In the genomic region with DNA sequence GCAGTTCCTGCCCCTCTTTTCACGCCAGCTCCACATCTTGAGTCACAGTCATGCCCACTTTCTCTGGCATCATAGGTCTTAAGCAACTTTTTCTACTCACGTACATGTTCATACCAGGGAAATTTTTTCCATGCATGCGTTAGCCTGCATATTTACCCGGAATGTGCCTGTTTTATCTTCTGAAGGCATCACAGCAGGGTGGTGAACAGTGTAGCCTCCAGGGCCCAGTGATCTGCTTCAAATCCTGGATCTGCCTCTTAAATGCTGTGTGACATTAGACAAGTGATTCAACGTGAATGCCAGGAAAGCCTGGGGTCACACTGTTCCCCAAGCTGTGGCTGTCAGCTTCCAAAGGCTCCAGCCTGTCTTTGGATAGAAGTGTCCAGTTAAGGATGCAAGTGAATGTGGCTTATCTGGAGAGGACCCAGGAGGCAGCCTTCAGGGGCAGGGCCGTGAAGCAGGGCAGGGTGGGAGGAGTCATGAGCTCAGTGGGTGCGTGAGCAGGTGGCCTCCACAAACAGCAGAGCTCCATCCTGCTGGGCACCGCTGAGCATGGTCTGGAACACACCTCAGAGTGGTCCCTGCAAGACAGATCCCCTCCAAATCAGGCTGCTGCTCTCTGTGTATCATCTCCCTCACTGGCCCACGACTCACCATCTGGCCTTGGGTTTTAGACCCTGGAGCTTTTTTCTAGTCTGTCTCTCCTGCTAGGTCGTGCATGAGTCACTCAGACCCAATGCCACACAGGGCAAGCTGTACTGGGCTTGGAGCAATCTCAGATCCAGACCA, we compare ENCODE assay signal across 10 cellular contexts. TPM values are rescaled to one million over a fixed set of nuclear protein-coding genes. Genes with fewer than 3 reads are reported as not detected.
DNase-seq lines count a peak whose midpoint lies in the region; ATAC-seq, FAIRE-seq and TF ChIP-seq lines count a peak whose summit lies in the region.
"Had no signal": no experiment of that assay in that cellular context is flagged by ENCODE, and none has a peak within 500 bp of the region (broad histone marks: within the 10 kb centered on the region; RNA-seq: fewer than 3 reads in every experiment).

No MANE protein-coding gene starts in this region.

- no peak overlapping the region for H3K4me3 Mint-ChIP-seq in CD8-positive, alpha-beta T cell
- H3K4me3 Mint-ChIP-seq: activated CD8-positive, alpha-beta T cell treated with anti-CD3 and anti-CD28 coated beads, Interleukin-2, amount 10 ng/mL, durations not matched to agents 7 days and 5 days had no signal

- H3K27me3 Mint-ChIP-seq in CD8-positive, alpha-beta T cell (ENCODE audit: low read depth) = no peaks in the 10 kb centered on the region

- no peak overlapping the region for H3K9ac ChIP-seq in SK-N-SH

- H4K20me1 ChIP-seq in SK-N-SH (ENCODE audit: insufficient read depth) = no peaks in the 10 kb centered on the region

- H3K4me2 ChIP-seq in SK-N-SH = 0 out of 2 replicates have a peak overlapping the region, but pooled peaks have one; percentile 7

- POLR2A ChIA-PET in AG04449 (lab: Yijun Ruan, JAX) = interaction anchor here (0.8 kb wide), 1 partner anchor 698 kb away, joined by 4 read pairs; no protein-coding TSS in a partner anchor
- POLR2A ChIA-PET in SK-N-SH (lab: Yijun Ruan, JAX) = no interaction called here
- POLR2A ChIA-PET in CD8-positive, alpha-beta T cell (lab: Charles Lee) = no interaction called here

- H3K4me1 ChIP-seq in SK-N-SH (ENCODE audit: control insufficient read depth in 1 of 2, insufficient read depth in 2 of 2, low read depth in 1 of 2, low read length in 1 of 2) (no peaks in the 10 kb centered on the region; a peak in 1 of 4 replicates), foreskin keratinocyte (no peaks in the 10 kb centered on the region)
- H3K4me1 ChIP-seq in CD8-positive, alpha-beta T cell (ENCODE audit: insufficient read depth, low read length) = no peaks in the 10 kb centered on the region

- H3K27ac Mint-ChIP-seq in CD8-positive, alpha-beta T cell = no peak overlapping the region
- H3K27ac Mint-ChIP-seq: activated CD8-positive, alpha-beta T cell treated with anti-CD3 and anti-CD28 coated beads, Interleukin-2, amount 10 ng/mL, durations not matched to agents 7 days and 5 days had no signal

- TF ChIP-seq EP300 in SK-N-SH (IDR thresholded peaks at IDR 0.05; ENCODE audit: borderline replicate concordance in 1 of 2, low read depth in 1 of 2, low read length in 1 of 2) = no peak

- TF ChIP-seq CTCF in AG04449 (IDR thresholded peaks at IDR 0.05; ENCODE audit: insufficient read depth, low read length, missing control alignments) (no peak), SK-N-SH (IDR thresholded peaks at IDR 0.05) (no peak), foreskin keratinocyte (conservative IDR thresholded peaks at IDR 0.05) (no peak)
- TF ChIP-seq CTCF in CD8-positive, alpha-beta T cell (IDR thresholded peaks at IDR 0.05) = no peak

- H3K27me3 ChIP-seq in SK-N-SH (ENCODE audit: insufficient read depth) = peaks cover 18% of the 10 kb centered on the region; the same call in 1 of the 2 replicates
- H3K27me3 ChIP-seq in foreskin keratinocyte = no peaks in the 10 kb centered on the region
- H3K27me3 ChIP-seq in CD8-positive, alpha-beta T cell (ENCODE audit: insufficient read depth, low read length) = no peaks in the 10 kb centered on the region

- H3K4me3 ChIP-seq in AG04449 (ENCODE audit: low read depth, low read length) (no peak overlapping the region), SK-N-SH (ENCODE audit: low read depth in 2 of 2, low read length in 1 of 2) (no peak overlapping the region)
- H3K4me3 ChIP-seq in CD8-positive, alpha-beta T cell (ENCODE audit: low read depth, low read length) = no peak overlapping the region

- CTCF ChIA-PET in AG04449 (lab: Yijun Ruan, JAX) = no interaction called here
- CTCF ChIA-PET in SK-N-SH (lab: Yijun Ruan, JAX) = interaction anchor here (1.1 kb wide), 1 partner anchor 141 kb away, joined by 4 read pairs; no protein-coding TSS in a partner anchor
- CTCF ChIA-PET in CD8-positive, alpha-beta T cell (lab: Charles Lee) = no interaction called here

- H3K4me1 Mint-ChIP-seq in CD8-positive, alpha-beta T cell (ENCODE audit: low read depth) = no peaks in the 10 kb centered on the region

- TF ChIP-seq POLR2A in H54 (IDR thresholded peaks at IDR 0.05; ENCODE audit: low read depth, low read length) = no peak

- H3F3A ChIP-seq in SK-N-SH (replicated peaks; ENCODE audit: insufficient read depth) = no peaks in the 10 kb centered on the region

- intact Hi-C loops in CD8-positive, alpha-beta T cell (cut with DNase I, micrococcal nuclease) = no loop called here

- H3K9me3 Mint-ChIP-seq in CD8-positive, alpha-beta T cell = no peaks in the 10 kb centered on the region

- ATAC-seq in foreskin keratinocyte (peak; percentile 63), GM21390 (IDR thresholded peaks at IDR 0.05; ENCODE audit: unreplicated experiment) (no peak)
- no peak for ATAC-seq in CD8-positive, alpha-beta T cell
- ATAC-seq: activated CD8-positive, alpha-beta T cell treated with anti-CD3 and anti-CD28 coated beads, Interleukin-2, amount 10 ng/mL, durations not matched to agents 7 days and 5 days had no signal

- H3K27ac ChIP-seq in SK-N-SH (ENCODE audit: low read depth in 2 of 2, low read length in 1 of 2) (no peak overlapping the region), foreskin keratinocyte (peak overlapping the region; percentile 37)
- no peak overlapping the region for H3K27ac ChIP-seq in CD8-positive, alpha-beta T cell (ENCODE audit: low read depth, low read length)

- no peak for TF ChIP-seq RAD21 in SK-N-SH (IDR thresholded peaks at IDR 0.05; ENCODE audit: low read length)

- no peaks in the 10 kb centered on the region for H3K9me3 ChIP-seq in SK-N-SH
- H3K9me3 ChIP-seq in CD8-positive, alpha-beta T cell (ENCODE audit: low read length) = no peaks in the 10 kb centered on the region

- H3K36me3 ChIP-seq in SK-N-SH (replicated peaks in 1 of 2; ENCODE audit: control insufficient read depth in 1 of 2, insufficient read depth in 2 of 2, low read length in 1 of 2) = no peaks in the 10 kb centered on the region
- H3K36me3 ChIP-seq in CD8-positive, alpha-beta T cell (ENCODE audit: insufficient read depth, low read length) = no peaks in the 10 kb centered on the region

- FAIRE-seq in H54 (lab: Jason Lieb, UNC) (no peak), urothelium cell line (lab: Jason Lieb, UNC) (no peak)

- no peaks in the 10 kb centered on the region for H3K36me3 Mint-ChIP-seq in CD8-positive, alpha-beta T cell

- WGBS in SK-N-SH (ENCODE audit: low lambda C conversion rate) = 28% methylated on average over 8 of the region's 10 CpGs

- no peak overlapping the region for H2AFZ ChIP-seq in SK-N-SH (ENCODE audit: low read depth)

- H3K79me2 ChIP-seq in SK-N-SH (ENCODE audit: insufficient read depth) = no peaks in the 10 kb centered on the region

- no peaks in the 10 kb centered on the region for H3K9me2 ChIP-seq in SK-N-SH

- DNase-seq in AG04449 (ENCODE audit: low read depth, low spot score) = peak; percentile 40
- peak; percentile 22 for DNase-seq in H54 (ENCODE audit: insufficient read length, low spot score)
- no peak for DNase-seq in SK-N-SH
- peak; percentile 82 to 94 for DNase-seq in foreskin keratinocyte
- no peak for DNase-seq in CD8-positive, alpha-beta T cell
- DNase-seq in T1000 (lab: John Stamatoyannopoulos, UW) = no peak
- no peak for DNase-seq in urothelium cell line (ENCODE audit: low spot score)
- DNase-seq: activated CD8-positive, alpha-beta T cell treated with anti-CD3 and anti-CD28 coated beads, Interleukin-2, amount 10 ng/mL, durations not matched to agents 7 days and 5 days; occipital lobe had no signal

TF ChIP-seq in SK-N-SH, 30 proteins besides CTCF, POLR2A, EP300 and RAD21:
- TF ChIP-seq TAF1 (IDR thresholded peaks at IDR 0.05; ENCODE audit: borderline replicate concordance, low read depth, low read length) (no peak), YY1 (IDR thresholded peaks at IDR 0.05; ENCODE audit: low read depth) (no peak), EZH2phosphoT487 (IDR thresholded peaks at IDR 0.05; ENCODE audit: borderline replicate concordance, low read depth) (no peak), SIN3A (IDR thresholded peaks at IDR 0.05; ENCODE audit: borderline replicate concordance, low read depth, low read length) (no peak), FOXM1 (IDR thresholded peaks at IDR 0.05; ENCODE audit: low read depth) (no peak), FOSL2 (IDR thresholded peaks at IDR 0.05; ENCODE audit: borderline replicate concordance, low read depth) (0 out of 2 replicates have a peak, but pooled peaks have one; percentile 17)
- TF ChIP-seq, protein P1, sequence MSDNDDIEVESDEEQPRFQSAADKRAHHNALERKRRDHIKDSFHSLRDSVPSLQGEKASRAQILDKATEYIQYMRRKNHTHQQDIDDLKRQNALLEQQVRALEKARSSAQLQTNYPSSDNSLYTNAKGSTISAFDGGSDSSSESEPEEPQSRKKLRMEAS (IDR thresholded peaks at IDR 0.05; ENCODE audit: low read depth) = no peak
TF ChIP-seq in SK-N-SH: peak in this region for 1.

RNA-seq across cellular contexts. Expression of a gene that starts 30.4 kb away (rescaled TPM):
- polyA plus RNA-seq in SK-N-SH (2012; rRNA removed) (0.02 and 0.03 TPM in 2 replicates), foreskin keratinocyte (not detected in 2 replicates)
- 0.01 TPM in 2 replicates for polyA plus RNA-seq in SK-N-SH (2012; cell fraction: cytosol; rRNA removed)
- 0.01 TPM in 2 replicates for polyA plus RNA-seq in SK-N-SH (2012; cell fraction: nucleus; rRNA removed)
- not detected in 2 replicates for total RNA-seq in foreskin keratinocyte
- under 1 TPM; 0.14 to 0.16 TPM for total RNA-seq in CD8-positive, alpha-beta T cell

Comparison
In these comparisons a context has a peak if more than half of its experiments do, and no peak if none do; other contexts are left out.
1. DNase-seq: peak in AG04449 (single experiment), H54 (single experiment) and foreskin keratinocyte (2 of 2); none in SK-N-SH (single experiment), CD8-positive, alpha-beta T cell (0 of 7), T1000 (single experiment) and urothelium cell line (single experiment).